In the genomic region with DNA sequence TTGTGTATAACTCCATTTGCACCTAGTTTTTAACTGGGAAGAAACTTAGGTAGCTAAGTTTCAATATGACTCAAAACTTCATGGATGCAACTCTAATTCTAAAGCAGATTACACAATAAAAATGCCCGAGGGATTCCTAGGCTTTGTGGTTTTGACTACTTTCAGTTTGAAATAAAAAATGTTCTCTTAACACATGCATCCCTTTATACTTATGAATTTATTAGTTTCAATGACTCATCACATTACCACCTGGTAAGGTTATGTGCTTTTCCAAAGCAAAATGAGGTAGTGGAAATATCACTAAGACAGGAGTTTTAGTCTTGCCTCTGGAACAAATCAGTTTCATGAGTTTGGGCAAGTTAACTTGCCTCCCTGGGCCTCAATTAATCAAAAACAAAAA, we compare ENCODE assay signal across 10 cellular contexts.
DNase-seq lines count a peak whose midpoint lies in the region; ATAC-seq and TF ChIP-seq lines count a peak whose summit lies in the region.
"Had no signal": no experiment of that assay in that cellular context is flagged by ENCODE, and none has a peak within 500 bp of the region (broad histone marks: within the 10 kb centered on the region; RNA-seq: fewer than 3 reads in every experiment).

No MANE protein-coding gene starts in this region.

- DNase-seq in ELR (ENCODE audit: low read depth) (peak; percentile 84), RPMI7951 (ENCODE audit: low read depth) (peak; percentile 85), esophagus squamous epithelium (lab: John Stamatoyannopoulos, UW) (no peak), prostate gland (ENCODE audit: low spot score) (peak; percentile 4), NCI-H1930 (lab: John Stamatoyannopoulos, UW) (no peak), middle frontal gyrus (ENCODE audit: extremely low spot score, low spot score) (no peak), SHP77 treated with DMSO at 0.1 percent for 48 hours (lab: John Stamatoyannopoulos, UW) (no peak), right lobe of liver (no peak)
- DNase-seq: adrenal gland, right cardiac atrium had no signal

- TF ChIP-seq POLR2A in esophagus squamous epithelium (IDR thresholded peaks at IDR 0.05): no peak
- TF ChIP-seq POLR2A in prostate gland (IDR thresholded peaks at IDR 0.05): no peak
- TF ChIP-seq POLR2A in right lobe of liver (IDR thresholded peaks at IDR 0.05): no peak

- ATAC-seq in right lobe of liver: no peak
- ATAC-seq: right cardiac atrium had no signal

- no peaks in the 10 kb centered on the region for H3K27me3 ChIP-seq in esophagus squamous epithelium
- no peaks in the 10 kb centered on the region for H3K27me3 ChIP-seq in prostate gland (replicated peaks; ENCODE audit: insufficient read depth)
- H3K27me3 ChIP-seq in right lobe of liver: peaks cover 0 to 3% of the 10 kb centered on the region in 2 donors

- H3K36me3 ChIP-seq in esophagus squamous epithelium: no peaks in the 10 kb centered on the region
- H3K36me3 ChIP-seq in prostate gland: no peaks in the 10 kb centered on the region
- H3K36me3 ChIP-seq in right lobe of liver: no peaks in the 10 kb centered on the region
- H3K36me3 ChIP-seq: adrenal gland had no signal

- H3K27ac ChIP-seq in esophagus squamous epithelium: peak overlapping the region; percentile 58 to 77 (median 67)
- H3K27ac ChIP-seq in prostate gland: no peak overlapping the region
- no peak overlapping the region for H3K27ac ChIP-seq in right lobe of liver
- H3K27ac ChIP-seq: adrenal gland had no signal

- H3K4me3 ChIP-seq in esophagus squamous epithelium (no peak overlapping the region), prostate gland (no peak overlapping the region), right lobe of liver (no peak overlapping the region)
- H3K4me3 ChIP-seq: adrenal gland had no signal

- H3K4me1 ChIP-seq in esophagus squamous epithelium (peaks cover 0 to 28% (median 3%) of the 10 kb centered on the region in 3 donors), prostate gland (replicated peaks) (no peaks in the 10 kb centered on the region), right lobe of liver (no peaks in the 10 kb centered on the region)
- H3K4me1 ChIP-seq: adrenal gland had no signal

- 17 to 29% methylated on average over 1 of the region's 1 CpG for WGBS in esophagus squamous epithelium, 2 donors
- WGBS in prostate gland: 11% methylated on average over 1 of the region's 1 CpG
- 40% methylated on average over 1 of the region's 1 CpG for WGBS in right lobe of liver (ENCODE audit: insufficient coverage, low coverage, low lambda C conversion rate, missing lambda C conversion rate)

- intact Hi-C loops in esophagus squamous epithelium (cut with DNase I) (no loop called here), prostate gland (cut with DNase I) (no loop called here), right lobe of liver (cut with DNase I) (no loop called here)

- H3K9me3 ChIP-seq in esophagus squamous epithelium (no peaks in the 10 kb centered on the region), prostate gland (no peaks in the 10 kb centered on the region), right lobe of liver (no peaks in the 10 kb centered on the region)
- H3K9me3 ChIP-seq: adrenal gland had no signal

- TF ChIP-seq CTCF in esophagus squamous epithelium (IDR thresholded peaks at IDR 0.05) (no peak), prostate gland (IDR thresholded peaks at IDR 0.05) (no peak), right lobe of liver (IDR thresholded peaks at IDR 0.05) (no peak)

Comparison
In these comparisons a context has a peak if more than half of its experiments do, and no peak if none do; other contexts are left out.
1. DNase-seq: peak in ELR (single experiment), RPMI7951 (single experiment) and prostate gland (single experiment); none in esophagus squamous epithelium (single experiment), NCI-H1930 (0 of 2), middle frontal gyrus (single experiment), SHP77 treated with DMSO at 0.1 percent for 48 hours (single experiment) and right lobe of liver (0 of 3).
2. H3K27ac ChIP-seq: peak in esophagus squamous epithelium (4 of 4); none in prostate gland (0 of 2) and right lobe of liver (0 of 3).